In genomic region chr2:149613712-149614111, GRCh38 we compare ENCODE assay signal across 17 cellular contexts. TPM values are rescaled to one million over a fixed set of nuclear protein-coding genes. Genes with fewer than 3 reads are reported as not detected.
DNase-seq lines count a peak whose midpoint lies in the region; ATAC-seq and TF ChIP-seq lines count a peak whose summit lies in the region.
"Had no signal": no experiment of that assay in that cellular context is flagged by ENCODE, and none has a peak within 500 bp of the region (broad histone marks: within the 10 kb centered on the region; RNA-seq: fewer than 3 reads in every experiment).

No MANE protein-coding gene starts in this region.

- H3K4me3 Mint-ChIP-seq in chondrocyte (ENCODE audit: unreplicated experiment) (no peak overlapping the region), natural killer cell (no peak overlapping the region)

- H3K36me3 Mint-ChIP-seq in chondrocyte (ENCODE audit: low read depth): peaks cover 1% of the 10 kb centered on the region
- H3K36me3 Mint-ChIP-seq in natural killer cell: no peaks in the 10 kb centered on the region

- H3K4me1 Mint-ChIP-seq in chondrocyte (ENCODE audit: low read depth) (peaks cover 77% of the 10 kb centered on the region), natural killer cell (no peaks in the 10 kb centered on the region)

- ATAC-seq in natural killer cell (no peak), GM19455 (IDR thresholded peaks at IDR 0.05; ENCODE audit: unreplicated experiment) (no peak)
- ATAC-seq: GM12878, HepG2, PC-3 had no signal

- H3K9me3 Mint-ChIP-seq in chondrocyte (ENCODE audit: low read depth) (peaks cover 4% of the 10 kb centered on the region), natural killer cell (no peaks in the 10 kb centered on the region)

- H3K27ac Mint-ChIP-seq in chondrocyte (ENCODE audit: unreplicated experiment): peak overlapping the region; percentile 87
- no peak overlapping the region for H3K27ac Mint-ChIP-seq in natural killer cell

- H3K27me3 Mint-ChIP-seq in chondrocyte (ENCODE audit: low read depth) (no peaks in the 10 kb centered on the region), natural killer cell (ENCODE audit: low read depth in 2 of 2) (peaks cover 20 to 30% of the 10 kb centered on the region in 2 donors)

- peak; percentile 15 for DNase-seq in AG08395 (ENCODE audit: low spot score)
- peak; percentile 38 for DNase-seq in GM04504 (ENCODE audit: low read depth)
- DNase-seq in chondrocyte (ENCODE audit: low spot score): no peak
- DNase-seq in fibroblast of villous mesenchyme (ENCODE audit: low read depth): peak; percentile 57
- no peak for DNase-seq in natural killer cell
- DNase-seq in SW480 (ENCODE audit: low spot score): no peak
- no peak for DNase-seq in iPS-NIHi7 (ENCODE audit: extremely low spot score)
- DNase-seq: MG63, NCI-H1105, NCI-H1694 treated with DMSO at 0.1 percent for 48 hours, NCI-H446, NCI-H748 treated with DMSO at 0.1 percent for 48 hours, PC-3 had no signal

- no peak overlapping the region for H3K4me3 ChIP-seq in fibroblast of villous mesenchyme (ENCODE audit: low read depth, low read length)
- H3K4me3 ChIP-seq: BLaER1 treated with 17β-estradiol and CSF1 and Interleukin-3, amounts not matched to agents 10 nM and 100 nM; GM12878; MG63 had no signal

- TF ChIP-seq CTCF in chondrocyte (IDR thresholded peaks at IDR 0.05): no peak
- no peak for TF ChIP-seq CTCF in fibroblast of villous mesenchyme (IDR thresholded peaks at IDR 0.05; ENCODE audit: insufficient read depth, low read depth, low read length)
- TF ChIP-seq CTCF in natural killer cell (IDR thresholded peaks at IDR 0.05): no peak

- intact Hi-C loops in natural killer cell (cut with micrococcal nuclease): no loop called here

RNA-seq across cellular contexts. Expression of gene MMADHC, which starts 26.1 kb away (rescaled TPM):
- total RNA-seq in chondrocyte: 90.4 to 95.4 TPM (median 92.8 TPM) in 3 replicates
- 173 and 265 TPM in 2 replicates for total RNA-seq in fibroblast of villous mesenchyme
- total RNA-seq in natural killer cell: 10 to 100 TPM; 59.6 to 73.9 (median 65.7) TPM

Comparison
In these comparisons a context has a peak if more than half of its experiments do, and no peak if none do; other contexts are left out.
1. DNase-seq: peak in AG08395 (single experiment), GM04504 (single experiment) and fibroblast of villous mesenchyme (single experiment); none in chondrocyte (single experiment), natural killer cell (single experiment), SW480 (single experiment) and iPS-NIHi7 (single experiment).